In the genomic region with DNA sequence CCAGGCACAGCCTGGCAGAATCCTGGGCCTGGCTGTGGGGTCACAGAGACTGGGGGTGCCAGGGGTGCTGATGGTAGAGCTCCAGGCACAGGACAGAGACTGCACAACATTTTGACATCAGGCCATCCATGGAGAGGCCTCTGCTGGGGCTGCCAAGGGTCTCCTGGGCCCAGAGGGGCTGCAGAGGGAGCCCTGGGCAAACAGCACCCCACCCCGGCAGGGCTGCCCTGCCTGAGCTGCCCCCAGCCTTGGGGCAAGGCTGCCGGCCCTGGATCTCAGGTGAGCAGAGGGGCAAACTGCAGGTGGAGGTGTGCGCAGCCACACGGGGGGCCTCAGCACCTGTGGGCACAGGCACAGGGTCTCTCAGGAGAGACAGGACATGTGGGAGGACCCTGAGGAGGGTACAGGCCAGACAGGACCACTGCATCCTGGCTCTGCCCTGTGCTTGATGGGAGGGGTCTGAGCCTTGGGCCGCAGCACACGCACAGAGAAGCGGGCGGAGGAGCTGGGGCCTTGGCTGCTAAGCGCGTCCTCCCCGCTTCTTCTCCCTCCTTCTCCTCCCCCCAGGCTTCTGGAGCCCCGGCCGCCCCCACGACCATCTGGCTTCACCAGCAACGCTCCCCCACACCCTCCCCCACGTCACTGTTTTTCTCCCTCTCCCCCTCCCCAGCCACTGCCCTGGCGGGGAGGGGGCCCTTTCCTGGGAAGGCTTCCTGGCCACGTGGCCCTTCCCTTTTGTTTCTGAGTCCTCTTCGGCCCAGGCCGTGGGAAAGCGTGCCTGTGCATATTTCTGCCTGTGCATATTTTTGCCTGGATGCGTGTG, we compare ENCODE assay signal across 1 cellular context.
TF ChIP-seq lines count a peak whose summit lies in the region.

No MANE protein-coding gene starts in this region.

TF ChIP-seq in SK-N-SH, 30 proteins besides CTCF, POLR2A, EP300 and RAD21 (continued from another document):
- TF ChIP-seq, protein P1, sequence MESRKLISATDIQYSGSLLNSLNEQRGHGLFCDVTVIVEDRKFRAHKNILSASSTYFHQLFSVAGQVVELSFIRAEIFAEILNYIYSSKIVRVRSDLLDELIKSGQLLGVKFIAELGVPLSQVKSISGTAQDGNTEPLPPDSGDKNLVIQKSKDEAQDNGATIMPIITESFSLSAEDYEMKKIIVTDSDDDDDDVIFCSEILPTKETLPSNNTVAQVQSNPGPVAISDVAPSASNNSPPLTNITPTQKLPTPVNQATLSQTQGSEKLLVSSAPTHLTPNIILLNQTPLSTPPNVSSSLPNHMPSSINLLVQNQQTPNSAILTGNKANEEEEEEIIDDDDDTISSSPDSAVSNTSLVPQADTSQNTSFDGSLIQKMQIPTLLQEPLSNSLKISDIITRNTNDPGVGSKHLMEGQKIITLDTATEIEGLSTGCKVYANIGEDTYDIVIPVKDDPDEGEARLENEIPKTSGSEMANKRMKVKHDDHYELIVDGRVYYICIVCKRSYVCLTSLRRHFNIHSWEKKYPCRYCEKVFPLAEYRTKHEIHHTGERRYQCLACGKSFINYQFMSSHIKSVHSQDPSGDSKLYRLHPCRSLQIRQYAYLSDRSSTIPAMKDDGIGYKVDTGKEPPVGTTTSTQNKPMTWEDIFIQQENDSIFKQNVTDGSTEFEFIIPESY (IDR thresholded peaks at IDR 0.05; ENCODE audit: borderline replicate concordance, low read depth), result no peak
- TF ChIP-seq RFX5 (IDR thresholded peaks at IDR 0.05; ENCODE audit: low read length) (no peak), MEF2A (IDR thresholded peaks at IDR 0.05; ENCODE audit: borderline replicate concordance, low read depth) (no peak), MXI1 (IDR thresholded peaks at IDR 0.05; ENCODE audit: low read depth, low read length) (no peak), GABPA (IDR thresholded peaks at IDR 0.05; ENCODE audit: low read depth) (no peak), NFIC (IDR thresholded peaks at IDR 0.05; ENCODE audit: borderline replicate concordance) (no peak), NRF1 (IDR thresholded peaks at IDR 0.05; ENCODE audit: low read depth, low read length) (no peak), GATA2 (CRISPR knock-in tag; IDR thresholded peaks at IDR 0.05) (no peak), YY1 (IDR thresholded peaks at IDR 0.05; ENCODE audit: low read depth) (no peak), POLR2AphosphoS5 (IDR thresholded peaks at IDR 0.05; ENCODE audit: low read depth, low read length) (no peak), TCF12 (IDR thresholded peaks at IDR 0.05) (no peak)
- TF ChIP-seq, protein P2, sequence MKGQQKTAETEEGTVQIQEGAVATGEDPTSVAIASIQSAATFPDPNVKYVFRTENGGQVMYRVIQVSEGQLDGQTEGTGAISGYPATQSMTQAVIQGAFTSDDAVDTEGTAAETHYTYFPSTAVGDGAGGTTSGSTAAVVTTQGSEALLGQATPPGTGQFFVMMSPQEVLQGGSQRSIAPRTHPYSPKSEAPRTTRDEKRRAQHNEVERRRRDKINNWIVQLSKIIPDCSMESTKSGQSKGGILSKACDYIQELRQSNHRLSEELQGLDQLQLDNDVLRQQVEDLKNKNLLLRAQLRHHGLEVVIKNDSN (IDR thresholded peaks at IDR 0.05; ENCODE audit: borderline replicate concordance, low read depth), result no peak
- TF ChIP-seq, protein P3, sequence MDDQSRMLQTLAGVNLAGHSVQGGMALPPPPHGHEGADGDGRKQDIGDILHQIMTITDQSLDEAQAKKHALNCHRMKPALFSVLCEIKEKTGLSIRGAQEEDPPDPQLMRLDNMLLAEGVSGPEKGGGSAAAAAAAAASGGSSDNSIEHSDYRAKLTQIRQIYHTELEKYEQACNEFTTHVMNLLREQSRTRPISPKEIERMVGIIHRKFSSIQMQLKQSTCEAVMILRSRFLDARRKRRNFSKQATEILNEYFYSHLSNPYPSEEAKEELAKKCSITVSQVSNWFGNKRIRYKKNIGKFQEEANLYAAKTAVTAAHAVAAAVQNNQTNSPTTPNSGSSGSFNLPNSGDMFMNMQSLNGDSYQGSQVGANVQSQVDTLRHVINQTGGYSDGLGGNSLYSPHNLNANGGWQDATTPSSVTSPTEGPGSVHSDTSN (IDR thresholded peaks at IDR 0.05), result no peak
